ENCODE assay signal across 17 cellular contexts in genomic region chr3:99504258-99504657, GRCh38.
DNase-seq lines count a peak whose midpoint lies in the region; ATAC-seq, FAIRE-seq and TF ChIP-seq lines count a peak whose summit lies in the region.
"Had no signal": no experiment of that assay in that cellular context is flagged by ENCODE, and none has a peak within 500 bp of the region (broad histone marks: within the 10 kb centered on the region; RNA-seq: fewer than 3 reads in every experiment).

No MANE protein-coding gene starts in this region.

- TF ChIP-seq EP300 in HepG2 (IDR thresholded peaks at IDR 0.05; ENCODE audit: low read depth in 2 of 2, low read length in 2 of 2) (no peak), HepG2 (CRISPR knock-in tag; IDR thresholded peaks at IDR 0.05; ENCODE audit: borderline replicate concordance) (no peak), upper lobe of left lung (IDR thresholded peaks at IDR 0.05) (no peak)

- H3K4me1 ChIP-seq in HepG2 (ENCODE audit: insufficient read depth, low read length) (no peaks in the 10 kb centered on the region), right lobe of liver (no peaks in the 10 kb centered on the region), adipocyte (ENCODE audit: control insufficient read depth, insufficient read depth, low read length) (peaks cover 62% of the 10 kb centered on the region), lower lobe of right lung (peaks cover 18% of the 10 kb centered on the region), upper lobe of left lung (peaks cover 6 to 12% (median 8%) of the 10 kb centered on the region in 4 donors)

- H3K36me3 ChIP-seq in HepG2 (replicated peaks in 1 of 2; ENCODE audit: control insufficient read depth in 1 of 2, insufficient read depth in 2 of 2, low read length in 2 of 2) (no peaks in the 10 kb centered on the region), right lobe of liver (no peaks in the 10 kb centered on the region), adipocyte (ENCODE audit: control insufficient read depth, insufficient read depth, low read length, severe bottlenecking) (no peaks in the 10 kb centered on the region), lower lobe of right lung (no peaks in the 10 kb centered on the region), upper lobe of left lung (no peaks in the 10 kb centered on the region)

- no peak overlapping the region for H3K4me3 Mint-ChIP-seq in mesothelial cell of epicardium
- no peak overlapping the region for H3K4me3 Mint-ChIP-seq in stimulated activated naive CD8-positive, alpha-beta T cell treated with anti-CD3 and anti-CD28 coated beads, Interleukin-15, amount 100 ng/mL, for 72 hours
- H3K4me3 Mint-ChIP-seq: naive thymus-derived CD4-positive, alpha-beta T cell had no signal

- intact Hi-C loops in HepG2 (cut with micrococcal nuclease; ENCODE audit: unreplicated experiment) (no loop called here), right lobe of liver (cut with DNase I) (no loop called here), lower lobe of right lung (cut with DNase I) (no loop called here)

- CTCF ChIA-PET in HepG2 (lab: Yijun Ruan, JAX; ENCODE audit: low intra/inter-chr PET ratio, low total read pairs) = no interaction called here

- no peak for FAIRE-seq in HepG2 (lab: Jason Lieb, UNC)
- FAIRE-seq: D721Med, kidney had no signal

- peak; percentile 79 for ATAC-seq in HepG2
- ATAC-seq in right lobe of liver = no peak
- no peak for ATAC-seq in lower lobe of right lung
- ATAC-seq in upper lobe of left lung (ENCODE audit: low FRiP score in 2 of 2) = no peak
- ATAC-seq in stimulated activated naive CD8-positive, alpha-beta T cell treated with anti-CD3 and anti-CD28 coated beads, Interleukin-15, amount 100 ng/mL, for 72 hours = no peak
- ATAC-seq: naive thymus-derived CD4-positive, alpha-beta T cell; Panc1 had no signal

- DNase-seq in HepG2 (ENCODE audit: low spot score) (peak; percentile 69), right lobe of liver (no peak), adipocyte (ENCODE audit: low read depth) (no peak), lower lobe of right lung (no peak), substantia nigra (lab: John Stamatoyannopoulos, UW) (no peak), upper lobe of left lung (no peak), mesothelial cell of epicardium (ENCODE audit: low spot score in 2 of 2, unreplicated experiment in 2 of 2) (no peak)
- no peak for DNase-seq in stimulated activated naive CD8-positive, alpha-beta T cell treated with anti-CD3 and anti-CD28 coated beads, Interleukin-15, amount 100 ng/mL, for 72 hours
- DNase-seq: activated CD4-positive, CD25-positive, alpha-beta regulatory T cell treated with anti-CD3 and anti-CD28 coated beads, Interleukin-2, amount 50 U/mL, for 72 hours; activated naive CD4-positive, alpha-beta T cell; KBM-7; kidney; naive thymus-derived CD4-positive, alpha-beta T cell; NCI-H1694; stimulated activated CD4-positive, alpha-beta T cell treated with anti-CD3 and anti-CD28 coated beads, Interleukin-4, amount 100 ng/mL, for 4 hours had no signal

- H3K36me3 Mint-ChIP-seq in mesothelial cell of epicardium = no peaks in the 10 kb centered on the region
- H3K36me3 Mint-ChIP-seq: naive thymus-derived CD4-positive, alpha-beta T cell had no signal

- H3K27ac Mint-ChIP-seq in mesothelial cell of epicardium = no peak overlapping the region
- no peak overlapping the region for H3K27ac Mint-ChIP-seq in stimulated activated naive CD8-positive, alpha-beta T cell treated with anti-CD3 and anti-CD28 coated beads, Interleukin-15, amount 100 ng/mL, for 72 hours
- H3K27ac Mint-ChIP-seq: naive thymus-derived CD4-positive, alpha-beta T cell had no signal

- TF ChIP-seq CTCF in HepG2 (CRISPR knock-in tag; IDR thresholded peaks at IDR 0.05) = no peak
- TF ChIP-seq CTCF in right lobe of liver (IDR thresholded peaks at IDR 0.05) = no peak
- no peak for TF ChIP-seq CTCF in lower lobe of right lung (IDR thresholded peaks at IDR 0.05)
- TF ChIP-seq CTCF in upper lobe of left lung (IDR thresholded peaks at IDR 0.05) = no peak
- TF ChIP-seq CTCF in mesothelial cell of epicardium (IDR thresholded peaks at IDR 0.05; ENCODE audit: unreplicated experiment) = no peak

- no peaks in the 10 kb centered on the region for H4K20me1 ChIP-seq in HepG2 (ENCODE audit: insufficient read depth, low read length)

- H3K9ac ChIP-seq in HepG2 (ENCODE audit: insufficient read depth, low read depth, low read length) (no peak overlapping the region), adipocyte (ENCODE audit: low read length) (peak overlapping the region; percentile 68)

- no peaks in the 10 kb centered on the region for H3K9me3 Mint-ChIP-seq in mesothelial cell of epicardium
- H3K9me3 Mint-ChIP-seq in stimulated activated naive CD8-positive, alpha-beta T cell treated with anti-CD3 and anti-CD28 coated beads, Interleukin-15, amount 100 ng/mL, for 72 hours = no peaks in the 10 kb centered on the region
- H3K9me3 Mint-ChIP-seq: naive thymus-derived CD4-positive, alpha-beta T cell had no signal

- peaks cover 2% of the 10 kb centered on the region for H3K4me1 Mint-ChIP-seq in mesothelial cell of epicardium
- no peaks in the 10 kb centered on the region for H3K4me1 Mint-ChIP-seq in stimulated activated naive CD8-positive, alpha-beta T cell treated with anti-CD3 and anti-CD28 coated beads, Interleukin-15, amount 100 ng/mL, for 72 hours

- H3K27ac ChIP-seq in HepG2 (ENCODE audit: extremely low read length, insufficient read depth, low read length) (no peak overlapping the region), right lobe of liver (no peak overlapping the region), lower lobe of right lung (peak overlapping the region; percentile 32), substantia nigra (ENCODE audit: low read depth, low read length, poor library complexity, severe bottlenecking) (no peak overlapping the region), upper lobe of left lung (no peak overlapping the region)

- in situ Hi-C loops in HepG2 (cut with HindIII; ENCODE audit: extremely low pct_ligation_motif_present, low pct_unique_long_range_greater_than_20kb) = no loop called here

- no peaks in the 10 kb centered on the region for H3K9me3 ChIP-seq in HepG2 (ENCODE audit: low read length)
- no peaks in the 10 kb centered on the region for H3K9me3 ChIP-seq in right lobe of liver
- H3K9me3 ChIP-seq in adipocyte (ENCODE audit: control insufficient read depth, low read length) = no peaks in the 10 kb centered on the region
- no peaks in the 10 kb centered on the region for H3K9me3 ChIP-seq in lower lobe of right lung
- no peaks in the 10 kb centered on the region for H3K9me3 ChIP-seq in upper lobe of left lung

- H3K27me3 Mint-ChIP-seq in mesothelial cell of epicardium (ENCODE audit: low read depth) = no peaks in the 10 kb centered on the region
- H3K27me3 Mint-ChIP-seq in stimulated activated naive CD8-positive, alpha-beta T cell treated with anti-CD3 and anti-CD28 coated beads, Interleukin-15, amount 100 ng/mL, for 72 hours = no peaks in the 10 kb centered on the region

- no TSS peak for BruUV-seq in HepG2 (replicated peaks; lab: Mats Ljungman, UMichigan)

- H3K4me2 ChIP-seq in HepG2 (ENCODE audit: low read depth, low read length) = no peak overlapping the region

- no peak for TF ChIP-seq RAD21 in HepG2 (CRISPR knock-in tag; IDR thresholded peaks at IDR 0.05)

- H3K4me3 ChIP-seq in HepG2 (replicated peaks in 1 of 3; ENCODE audit: insufficient read depth in 1 of 3, low read depth in 2 of 3, low read length in 3 of 3) = no peak overlapping the region
- no peak overlapping the region for H3K4me3 ChIP-seq in right lobe of liver
- H3K4me3 ChIP-seq in adipocyte (ENCODE audit: low read length) = no peak overlapping the region
- H3K4me3 ChIP-seq in lower lobe of right lung = no peak overlapping the region
- H3K4me3 ChIP-seq in upper lobe of left lung = no peak overlapping the region

- no peak for TF ChIP-seq POLR2A in HepG2 (IDR thresholded peaks at IDR 0.05; ENCODE audit: insufficient read depth in 1 of 2, low read depth in 2 of 2, low read length in 2 of 2)
- no peak for TF ChIP-seq POLR2A in right lobe of liver (IDR thresholded peaks at IDR 0.05)
- TF ChIP-seq POLR2A in upper lobe of left lung (IDR thresholded peaks at IDR 0.05) = no peak

- H2AFZ ChIP-seq in HepG2 (ENCODE audit: low read length) = no peak overlapping the region

- POLR2A ChIA-PET in HepG2 (lab: Yijun Ruan, JAX) = no interaction called here

- 0% methylated on average over 2 of the region's 2 CpGs for WGBS in HepG2 (ENCODE audit: low lambda C conversion rate)
- WGBS in right lobe of liver (ENCODE audit: insufficient coverage, low coverage, low lambda C conversion rate, missing lambda C conversion rate) = 57% methylated on average over 2 of the region's 2 CpGs
- WGBS in upper lobe of left lung, 2 donors = 72% methylated on average over 2 of the region's 2 CpGs

- H3K27me3 ChIP-seq in HepG2 (ENCODE audit: control insufficient read depth in 1 of 2, insufficient read depth in 2 of 2, low read length in 2 of 2) = no peaks in the 10 kb centered on the region
- H3K27me3 ChIP-seq in right lobe of liver = no peaks in the 10 kb centered on the region
- no peaks in the 10 kb centered on the region for H3K27me3 ChIP-seq in adipocyte (replicated peaks; ENCODE audit: control insufficient read depth, insufficient read depth, low read length)
- H3K27me3 ChIP-seq in lower lobe of right lung (ENCODE audit: low read depth) = no peaks in the 10 kb centered on the region
- H3K27me3 ChIP-seq in upper lobe of left lung = no peaks in the 10 kb centered on the region

- H3K79me2 ChIP-seq in HepG2 (ENCODE audit: insufficient read depth, low read length) = no peaks in the 10 kb centered on the region

TF ChIP-seq in HepG2, 621 proteins besides CTCF, POLR2A, EP300 and RAD21 (continues in another document):
- TF ChIP-seq FOXA3 (CRISPR knock-in tag; IDR thresholded peaks at IDR 0.05) (peak; percentile 71), ZNF841 (CRISPR knock-in tag; IDR thresholded peaks at IDR 0.05; ENCODE audit: borderline replicate concordance) (no peak), ZSCAN25 (CRISPR knock-in tag; IDR thresholded peaks at IDR 0.05) (no peak), RFX5 (IDR thresholded peaks at IDR 0.05; ENCODE audit: low read depth, low read length) (no peak), ZNF382 (CRISPR knock-in tag; IDR thresholded peaks at IDR 0.05; ENCODE audit: borderline replicate concordance) (no peak), ZNF644 (CRISPR knock-in tag; IDR thresholded peaks at IDR 0.05; ENCODE audit: low read depth) (peak; percentile 73; the same call in 1 of the 2 replicates), CEBPG (CRISPR knock-in tag; IDR thresholded peaks at IDR 0.05) (peak; percentile 81), RXRB (CRISPR knock-in tag; IDR thresholded peaks at IDR 0.05; ENCODE audit: borderline replicate concordance) (0 out of 2 replicates have a peak, but pooled peaks have one; percentile 13), ETV5 (CRISPR knock-in tag; IDR thresholded peaks at IDR 0.05; ENCODE audit: borderline replicate concordance) (peak; percentile 19; the same call in 1 of the 2 replicates), ZNF12 (CRISPR knock-in tag; IDR thresholded peaks at IDR 0.05) (peak; percentile 96), POGZ (CRISPR knock-in tag; IDR thresholded peaks at IDR 0.05) (no peak), ERF (CRISPR knock-in tag; IDR thresholded peaks at IDR 0.05) (no peak), FOSL2 (CRISPR knock-in tag; IDR thresholded peaks at IDR 0.05) (peak; percentile 28; the same call in 1 of the 2 replicates)
